Comparison of ENCODE assay signal across 9 cellular contexts in genomic region chr1:157512036-157512969, GRCh38. TPM values are rescaled to one million over a fixed set of nuclear protein-coding genes. Genes with fewer than 3 reads are reported as not detected.
DNase-seq lines count a peak whose midpoint lies in the region; ATAC-seq and TF ChIP-seq lines count a peak whose summit lies in the region.
"Had no signal": no experiment of that assay in that cellular context is flagged by ENCODE, and none has a peak within 500 bp of the region (broad histone marks: within the 10 kb centered on the region; RNA-seq: fewer than 3 reads in every experiment).

No MANE protein-coding gene starts in this region.

- peaks cover 0 to 6% of the 10 kb centered on the region in 2 donors for H3K4me1 ChIP-seq in adrenal gland (replicated peaks in 1 of 2)

- TF ChIP-seq POLR2A in adrenal gland (IDR thresholded peaks at IDR 0.05) = no peak

- CTCF ChIA-PET in GM10248 (lab: Yijun Ruan, JAX) = interaction anchor here (1.0 to 3.6 kb wide), 8 partner anchors 7 to 137 kb away, joined by 3 to 26 read pairs (median 6); no protein-coding TSS in a partner anchor

- WGBS in adrenal gland, 4 donors = 77 to 86% (median 82%) methylated on average over 3 of the region's 3 CpGs

- TF ChIP-seq CTCF in GM10248 (IDR thresholded peaks at IDR 0.05; ENCODE audit: control extremely low read depth, extremely low read depth, low read depth, missing control alignments) (no peak), adrenal gland (IDR thresholded peaks at IDR 0.05) (no peak)

- no peaks in the 10 kb centered on the region for H3K9me3 ChIP-seq in adrenal gland (replicated peaks in 1 of 3)

- H3K4me3 ChIP-seq in adrenal gland = no peak overlapping the region

- H3K27ac ChIP-seq in adrenal gland = no peak overlapping the region

- DNase-seq in GM10248 (ENCODE audit: extremely low spot score) = peak; percentile 57
- DNase-seq in NOMO-1 (lab: John Stamatoyannopoulos, UW; ENCODE audit: unreplicated experiment in 2 of 2) = peak; percentile 16 to 61
- no peak for DNase-seq in NCI-H774 (lab: John Stamatoyannopoulos, UW)
- no peak for DNase-seq in adrenal gland
- DNase-seq in DMS53 treated with DMSO at 0.1 percent for 48 hours (lab: John Stamatoyannopoulos, UW; ENCODE audit: unreplicated experiment) = no peak
- no peak for DNase-seq in DMS 273 (lab: John Stamatoyannopoulos, UW; ENCODE audit: unreplicated experiment)
- DNase-seq: activated CD8-positive, alpha-beta memory T cell treated with anti-CD3 and anti-CD28 coated beads, Interleukin-2, amount 50 U/mL, for 4 hours had no signal

- ATAC-seq in GM19395 (IDR thresholded peaks at IDR 0.05; ENCODE audit: unreplicated experiment) (peak; percentile 69), HG02981 (IDR thresholded peaks at IDR 0.05; ENCODE audit: unreplicated experiment) (peak; percentile 63)

- H3K36me3 ChIP-seq in adrenal gland (replicated peaks in 1 of 2) = no peaks in the 10 kb centered on the region

- intact Hi-C loops in adrenal gland (cut with DNase I) = no loop called here

- no peaks in the 10 kb centered on the region for H3K27me3 ChIP-seq in adrenal gland

- POLR2A ChIA-PET in GM10248 (lab: Yijun Ruan, JAX) = no interaction called here

RNA-seq across cellular contexts. Expression of gene FCRL5, which starts 40.0 kb away (rescaled TPM):
- under 1 TPM in 3 of 8 donors, not detected in 5; 0.14 to 0.36 (median 0.24) TPM for total RNA-seq in adrenal gland
- polyA plus RNA-seq in adrenal gland = 1 to 10 TPM in 1 of 3 donors, under 1 TPM in 2; under 0.01 to 1.1 (median 0.40) TPM

Comparison
In these comparisons a context has a peak if more than half of its experiments do, and no peak if none do; other contexts are left out.
1. DNase-seq: peak in GM10248 (single experiment) and NOMO-1 (2 of 2); none in NCI-H774 (single experiment), adrenal gland (0 of 7), DMS53 treated with DMSO at 0.1 percent for 48 hours (single experiment) and DMS 273 (single experiment).